In the genomic region with DNA sequence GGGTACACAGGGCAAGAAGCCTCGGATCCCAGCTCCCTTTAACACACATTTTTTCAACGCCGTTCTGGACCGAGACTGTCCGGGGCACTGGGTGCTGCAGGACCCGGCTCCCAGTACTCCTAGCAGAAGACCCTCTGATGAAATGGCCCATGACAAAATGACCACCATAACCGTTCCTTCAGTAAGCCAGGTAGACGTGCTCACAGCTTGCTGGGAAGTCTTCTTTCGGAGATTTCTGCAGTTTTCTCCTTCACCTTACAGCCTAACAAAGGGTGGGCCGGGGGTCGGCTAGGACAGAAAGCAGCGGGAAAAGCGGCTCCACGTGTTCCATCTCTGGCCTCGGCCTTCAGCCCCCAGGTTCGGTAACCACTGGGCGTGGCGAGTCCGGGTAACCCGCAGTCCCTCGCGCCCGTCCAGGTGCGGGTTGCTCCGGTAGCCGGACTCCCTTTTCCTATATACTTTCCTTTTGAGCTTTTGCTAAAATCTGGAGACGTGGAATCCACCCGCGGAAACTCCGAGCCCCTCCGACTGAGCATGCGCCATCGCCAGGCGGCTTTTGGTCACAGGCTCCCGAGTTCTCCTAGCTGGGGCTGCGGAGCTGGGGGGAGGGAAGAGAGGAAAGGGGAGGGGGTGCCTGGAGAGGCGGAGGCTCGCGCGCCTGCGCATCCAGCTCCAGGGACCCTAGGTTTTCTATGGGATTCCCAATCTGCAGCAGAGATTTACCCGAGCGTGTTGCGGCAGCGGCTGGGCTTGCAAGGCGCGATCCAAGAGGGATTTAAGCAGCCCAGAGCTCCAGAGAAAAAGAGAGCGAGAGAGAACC, we compare ENCODE assay signal across 1 cellular context.
TF ChIP-seq lines count a peak whose summit lies in the region.

A gene (plus strand): TSS at position 704 of the 820 bp plus-strand sequence. CDS start 51,379 bp downstream, outside the sequence.

TF ChIP-seq in K562, 482 proteins besides CTCF, POLR2A, EP300 and RAD21 (continued from another document):
- TF ChIP-seq, protein P1, sequence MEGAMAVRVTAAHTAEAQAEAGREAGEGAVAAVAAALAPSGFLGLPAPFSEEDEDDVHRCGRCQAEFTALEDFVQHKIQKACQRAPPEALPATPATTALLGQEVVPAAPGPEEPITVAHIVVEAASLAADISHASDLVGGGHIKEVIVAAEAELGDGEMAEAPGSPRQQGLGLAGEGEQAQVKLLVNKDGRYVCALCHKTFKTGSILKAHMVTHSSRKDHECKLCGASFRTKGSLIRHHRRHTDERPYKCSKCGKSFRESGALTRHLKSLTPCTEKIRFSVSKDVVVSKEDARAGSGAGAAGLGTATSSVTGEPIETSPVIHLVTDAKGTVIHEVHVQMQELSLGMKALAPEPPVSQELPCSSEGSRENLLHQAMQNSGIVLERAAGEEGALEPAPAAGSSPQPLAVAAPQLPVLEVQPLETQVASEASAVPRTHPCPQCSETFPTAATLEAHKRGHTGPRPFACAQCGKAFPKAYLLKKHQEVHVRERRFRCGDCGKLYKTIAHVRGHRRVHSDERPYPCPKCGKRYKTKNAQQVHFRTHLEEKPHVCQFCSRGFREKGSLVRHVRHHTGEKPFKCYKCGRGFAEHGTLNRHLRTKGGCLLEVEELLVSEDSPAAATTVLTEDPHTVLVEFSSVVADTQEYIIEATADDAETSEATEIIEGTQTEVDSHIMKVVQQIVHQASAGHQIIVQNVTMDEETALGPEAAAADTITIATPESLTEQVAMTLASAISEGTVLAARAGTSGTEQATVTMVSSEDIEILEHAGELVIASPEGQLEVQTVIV (CRISPR knock-in tag; IDR thresholded peaks at IDR 0.05; ENCODE audit: borderline replicate concordance), result no peak
- TF ChIP-seq, protein P2, sequence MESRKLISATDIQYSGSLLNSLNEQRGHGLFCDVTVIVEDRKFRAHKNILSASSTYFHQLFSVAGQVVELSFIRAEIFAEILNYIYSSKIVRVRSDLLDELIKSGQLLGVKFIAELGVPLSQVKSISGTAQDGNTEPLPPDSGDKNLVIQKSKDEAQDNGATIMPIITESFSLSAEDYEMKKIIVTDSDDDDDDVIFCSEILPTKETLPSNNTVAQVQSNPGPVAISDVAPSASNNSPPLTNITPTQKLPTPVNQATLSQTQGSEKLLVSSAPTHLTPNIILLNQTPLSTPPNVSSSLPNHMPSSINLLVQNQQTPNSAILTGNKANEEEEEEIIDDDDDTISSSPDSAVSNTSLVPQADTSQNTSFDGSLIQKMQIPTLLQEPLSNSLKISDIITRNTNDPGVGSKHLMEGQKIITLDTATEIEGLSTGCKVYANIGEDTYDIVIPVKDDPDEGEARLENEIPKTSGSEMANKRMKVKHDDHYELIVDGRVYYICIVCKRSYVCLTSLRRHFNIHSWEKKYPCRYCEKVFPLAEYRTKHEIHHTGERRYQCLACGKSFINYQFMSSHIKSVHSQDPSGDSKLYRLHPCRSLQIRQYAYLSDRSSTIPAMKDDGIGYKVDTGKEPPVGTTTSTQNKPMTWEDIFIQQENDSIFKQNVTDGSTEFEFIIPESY (CRISPR knock-in tag; IDR thresholded peaks at IDR 0.05), result peak; percentile 78; the same call in 1 of the 2 replicates
- TF ChIP-seq, protein P3, sequence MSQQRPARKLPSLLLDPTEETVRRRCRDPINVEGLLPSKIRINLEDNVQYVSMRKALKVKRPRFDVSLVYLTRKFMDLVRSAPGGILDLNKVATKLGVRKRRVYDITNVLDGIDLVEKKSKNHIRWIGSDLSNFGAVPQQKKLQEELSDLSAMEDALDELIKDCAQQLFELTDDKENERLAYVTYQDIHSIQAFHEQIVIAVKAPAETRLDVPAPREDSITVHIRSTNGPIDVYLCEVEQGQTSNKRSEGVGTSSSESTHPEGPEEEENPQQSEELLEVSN (IDR thresholded peaks at IDR 0.05; ENCODE audit: borderline replicate concordance in 1 of 2, extremely low read depth in 1 of 2, insufficient read depth in 1 of 2, insufficient read length in 1 of 2, low read depth in 1 of 2, low read length in 1 of 2, poor library complexity in 1 of 2, severe bottlenecking in 1 of 2), result peak; percentile 50 to 79
- no peak for TF ChIP-seq PML (IDR thresholded peaks at IDR 0.05; ENCODE audit: low read length)
- TF ChIP-seq, protein P4, sequence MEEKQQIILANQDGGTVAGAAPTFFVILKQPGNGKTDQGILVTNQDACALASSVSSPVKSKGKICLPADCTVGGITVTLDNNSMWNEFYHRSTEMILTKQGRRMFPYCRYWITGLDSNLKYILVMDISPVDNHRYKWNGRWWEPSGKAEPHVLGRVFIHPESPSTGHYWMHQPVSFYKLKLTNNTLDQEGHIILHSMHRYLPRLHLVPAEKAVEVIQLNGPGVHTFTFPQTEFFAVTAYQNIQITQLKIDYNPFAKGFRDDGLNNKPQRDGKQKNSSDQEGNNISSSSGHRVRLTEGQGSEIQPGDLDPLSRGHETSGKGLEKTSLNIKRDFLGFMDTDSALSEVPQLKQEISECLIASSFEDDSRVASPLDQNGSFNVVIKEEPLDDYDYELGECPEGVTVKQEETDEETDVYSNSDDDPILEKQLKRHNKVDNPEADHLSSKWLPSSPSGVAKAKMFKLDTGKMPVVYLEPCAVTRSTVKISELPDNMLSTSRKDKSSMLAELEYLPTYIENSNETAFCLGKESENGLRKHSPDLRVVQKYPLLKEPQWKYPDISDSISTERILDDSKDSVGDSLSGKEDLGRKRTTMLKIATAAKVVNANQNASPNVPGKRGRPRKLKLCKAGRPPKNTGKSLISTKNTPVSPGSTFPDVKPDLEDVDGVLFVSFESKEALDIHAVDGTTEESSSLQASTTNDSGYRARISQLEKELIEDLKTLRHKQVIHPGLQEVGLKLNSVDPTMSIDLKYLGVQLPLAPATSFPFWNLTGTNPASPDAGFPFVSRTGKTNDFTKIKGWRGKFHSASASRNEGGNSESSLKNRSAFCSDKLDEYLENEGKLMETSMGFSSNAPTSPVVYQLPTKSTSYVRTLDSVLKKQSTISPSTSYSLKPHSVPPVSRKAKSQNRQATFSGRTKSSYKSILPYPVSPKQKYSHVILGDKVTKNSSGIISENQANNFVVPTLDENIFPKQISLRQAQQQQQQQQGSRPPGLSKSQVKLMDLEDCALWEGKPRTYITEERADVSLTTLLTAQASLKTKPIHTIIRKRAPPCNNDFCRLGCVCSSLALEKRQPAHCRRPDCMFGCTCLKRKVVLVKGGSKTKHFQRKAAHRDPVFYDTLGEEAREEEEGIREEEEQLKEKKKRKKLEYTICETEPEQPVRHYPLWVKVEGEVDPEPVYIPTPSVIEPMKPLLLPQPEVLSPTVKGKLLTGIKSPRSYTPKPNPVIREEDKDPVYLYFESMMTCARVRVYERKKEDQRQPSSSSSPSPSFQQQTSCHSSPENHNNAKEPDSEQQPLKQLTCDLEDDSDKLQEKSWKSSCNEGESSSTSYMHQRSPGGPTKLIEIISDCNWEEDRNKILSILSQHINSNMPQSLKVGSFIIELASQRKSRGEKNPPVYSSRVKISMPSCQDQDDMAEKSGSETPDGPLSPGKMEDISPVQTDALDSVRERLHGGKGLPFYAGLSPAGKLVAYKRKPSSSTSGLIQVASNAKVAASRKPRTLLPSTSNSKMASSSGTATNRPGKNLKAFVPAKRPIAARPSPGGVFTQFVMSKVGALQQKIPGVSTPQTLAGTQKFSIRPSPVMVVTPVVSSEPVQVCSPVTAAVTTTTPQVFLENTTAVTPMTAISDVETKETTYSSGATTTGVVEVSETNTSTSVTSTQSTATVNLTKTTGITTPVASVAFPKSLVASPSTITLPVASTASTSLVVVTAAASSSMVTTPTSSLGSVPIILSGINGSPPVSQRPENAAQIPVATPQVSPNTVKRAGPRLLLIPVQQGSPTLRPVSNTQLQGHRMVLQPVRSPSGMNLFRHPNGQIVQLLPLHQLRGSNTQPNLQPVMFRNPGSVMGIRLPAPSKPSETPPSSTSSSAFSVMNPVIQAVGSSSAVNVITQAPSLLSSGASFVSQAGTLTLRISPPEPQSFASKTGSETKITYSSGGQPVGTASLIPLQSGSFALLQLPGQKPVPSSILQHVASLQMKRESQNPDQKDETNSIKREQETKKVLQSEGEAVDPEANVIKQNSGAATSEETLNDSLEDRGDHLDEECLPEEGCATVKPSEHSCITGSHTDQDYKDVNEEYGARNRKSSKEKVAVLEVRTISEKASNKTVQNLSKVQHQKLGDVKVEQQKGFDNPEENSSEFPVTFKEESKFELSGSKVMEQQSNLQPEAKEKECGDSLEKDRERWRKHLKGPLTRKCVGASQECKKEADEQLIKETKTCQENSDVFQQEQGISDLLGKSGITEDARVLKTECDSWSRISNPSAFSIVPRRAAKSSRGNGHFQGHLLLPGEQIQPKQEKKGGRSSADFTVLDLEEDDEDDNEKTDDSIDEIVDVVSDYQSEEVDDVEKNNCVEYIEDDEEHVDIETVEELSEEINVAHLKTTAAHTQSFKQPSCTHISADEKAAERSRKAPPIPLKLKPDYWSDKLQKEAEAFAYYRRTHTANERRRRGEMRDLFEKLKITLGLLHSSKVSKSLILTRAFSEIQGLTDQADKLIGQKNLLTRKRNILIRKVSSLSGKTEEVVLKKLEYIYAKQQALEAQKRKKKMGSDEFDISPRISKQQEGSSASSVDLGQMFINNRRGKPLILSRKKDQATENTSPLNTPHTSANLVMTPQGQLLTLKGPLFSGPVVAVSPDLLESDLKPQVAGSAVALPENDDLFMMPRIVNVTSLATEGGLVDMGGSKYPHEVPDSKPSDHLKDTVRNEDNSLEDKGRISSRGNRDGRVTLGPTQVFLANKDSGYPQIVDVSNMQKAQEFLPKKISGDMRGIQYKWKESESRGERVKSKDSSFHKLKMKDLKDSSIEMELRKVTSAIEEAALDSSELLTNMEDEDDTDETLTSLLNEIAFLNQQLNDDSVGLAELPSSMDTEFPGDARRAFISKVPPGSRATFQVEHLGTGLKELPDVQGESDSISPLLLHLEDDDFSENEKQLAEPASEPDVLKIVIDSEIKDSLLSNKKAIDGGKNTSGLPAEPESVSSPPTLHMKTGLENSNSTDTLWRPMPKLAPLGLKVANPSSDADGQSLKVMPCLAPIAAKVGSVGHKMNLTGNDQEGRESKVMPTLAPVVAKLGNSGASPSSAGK (IDR thresholded peaks at IDR 0.05), result 0 out of 2 replicates have a peak, but pooled peaks have one; percentile 21
- TF ChIP-seq SMARCC2 (IDR thresholded peaks at IDR 0.05; ENCODE audit: low read depth), result no peak
